19 cellular contexts compared by ENCODE assay signal in the genomic region with DNA sequence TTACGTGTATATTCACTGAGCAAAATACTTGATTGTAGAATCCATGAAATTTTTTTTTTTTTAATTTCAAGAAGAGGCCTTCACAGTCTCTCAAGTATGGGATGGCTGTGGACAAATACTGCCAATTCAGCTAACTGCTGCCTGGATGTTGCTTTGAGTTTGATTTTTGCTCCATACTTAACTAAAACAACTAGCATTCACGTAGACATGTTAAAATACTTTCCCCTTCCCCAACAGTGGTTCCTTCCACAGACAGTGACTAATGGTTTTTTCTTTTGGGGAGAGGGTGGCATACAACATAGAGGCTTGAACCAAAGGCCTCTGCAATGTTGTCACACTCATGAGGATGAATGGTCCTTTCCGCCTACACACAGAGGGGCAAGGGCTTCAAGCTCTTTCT. TPM values are rescaled to one million over a fixed set of nuclear protein-coding genes. Genes with fewer than 3 reads are reported as not detected.
DNase-seq lines count a peak whose midpoint lies in the region; ATAC-seq and TF ChIP-seq lines count a peak whose summit lies in the region.
"Had no signal": no experiment of that assay in that cellular context is flagged by ENCODE, and none has a peak within 500 bp of the region (broad histone marks: within the 10 kb centered on the region; RNA-seq: fewer than 3 reads in every experiment).

No MANE protein-coding gene starts in this region.

- H4K20me1 ChIP-seq in GM23338 (replicated peaks; ENCODE audit: insufficient read depth) (peaks cover 8% of the 10 kb centered on the region), osteoblast (ENCODE audit: insufficient read depth, low read length) (peaks cover 17% of the 10 kb centered on the region)

- H2AFZ ChIP-seq in GM23338 (no peak overlapping the region), osteoblast (ENCODE audit: low read length) (no peak overlapping the region)

- peaks cover 4% of the 10 kb centered on the region; the same call in 1 of the 2 replicates for H3K4me1 ChIP-seq in GM23338 (ENCODE audit: insufficient read depth)
- H3K4me1 ChIP-seq in osteoblast (ENCODE audit: insufficient read depth, low read length) = peaks cover 22% of the 10 kb centered on the region

- no peak for DNase-seq in CD4-positive, alpha-beta T cell
- DNase-seq in GM23338 (ENCODE audit: low spot score) (no peak), osteoblast (ENCODE audit: insufficient read length, low spot score, missing footprints) (no peak), COR-L47 (lab: John Stamatoyannopoulos, UW) (no peak), NCI-H146 treated with DMSO at 0.1 percent for 48 hours (lab: John Stamatoyannopoulos, UW; ENCODE audit: unreplicated experiment) (no peak), Calu3 (no peak)
- DNase-seq: BE2C; CD8-positive, alpha-beta memory T cell; DND-41; Karpas-422; MG63; NCI-H1092 treated with DMSO at 0.1 percent for 48 hours; NCI-H1694; NCI-H2227 treated with DMSO at 0.1 percent for 48 hours; NCI-H524 had no signal

- no TSS peak for BruUV-seq in Calu3 (replicated peaks; lab: Mats Ljungman, UMichigan)

- ATAC-seq in CD4-positive, alpha-beta T cell (ENCODE audit: poor library complexity) = no peak
- no peak for ATAC-seq in GM23338
- ATAC-seq: GM12878, Panc1 had no signal

- H3K4me1 Mint-ChIP-seq in CD4-positive, alpha-beta T cell (ENCODE audit: low read depth) = peaks cover 21% of the 10 kb centered on the region
- H3K4me1 Mint-ChIP-seq in GM23338 = peaks cover 8% of the 10 kb centered on the region
- peaks cover 31% of the 10 kb centered on the region for H3K4me1 Mint-ChIP-seq in brain
- peaks cover 40% of the 10 kb centered on the region for H3K4me1 Mint-ChIP-seq in Calu3 (ENCODE audit: low read depth, unreplicated experiment)

- H3K9me2 ChIP-seq in GM23338 (ENCODE audit: insufficient read depth) = no peaks in the 10 kb centered on the region

- intact Hi-C loops in CD4-positive, alpha-beta T cell (cut with DNase I, micrococcal nuclease) = no loop called here
- intact Hi-C loops in Calu3 (cut with micrococcal nuclease; ENCODE audit: unreplicated experiment) = no loop called here

- peaks cover 59% of the 10 kb centered on the region for H3K36me3 Mint-ChIP-seq in CD4-positive, alpha-beta T cell (ENCODE audit: low read depth)
- peaks cover 34% of the 10 kb centered on the region for H3K36me3 Mint-ChIP-seq in GM23338 (ENCODE audit: low read depth)
- peaks cover 34% of the 10 kb centered on the region for H3K36me3 Mint-ChIP-seq in brain
- peaks cover 79% of the 10 kb centered on the region for H3K36me3 Mint-ChIP-seq in Calu3 (ENCODE audit: insufficient read depth, unreplicated experiment)

- H3K4me3 Mint-ChIP-seq in CD4-positive, alpha-beta T cell = no peak overlapping the region
- H3K4me3 Mint-ChIP-seq in GM23338 (no peak overlapping the region), brain (no peak overlapping the region), Calu3 (ENCODE audit: low read depth, unreplicated experiment) (no peak overlapping the region)
- H3K4me3 Mint-ChIP-seq: CD8-positive, alpha-beta memory T cell had no signal

- H3K36me3 ChIP-seq in GM23338 (ENCODE audit: insufficient read depth) (peaks cover 15% of the 10 kb centered on the region), osteoblast (ENCODE audit: insufficient read depth, low read length) (peaks cover 54% of the 10 kb centered on the region)

- H3K4me2 ChIP-seq in GM23338 (no peak overlapping the region), osteoblast (ENCODE audit: insufficient read depth, low read length) (no peak overlapping the region)

- H3K79me2 ChIP-seq in GM23338 (replicated peaks; ENCODE audit: insufficient read depth) (peaks cover 20% of the 10 kb centered on the region), osteoblast (ENCODE audit: insufficient read depth, low read length) (peaks cover 21% of the 10 kb centered on the region)

- H3K27ac ChIP-seq in CD4-positive, alpha-beta T cell (ENCODE audit: low read depth, low read length) = no peak overlapping the region
- H3K27ac ChIP-seq in GM23338 (ENCODE audit: low read depth) (0 out of 2 replicates have a peak overlapping the region, but pooled peaks have one; percentile 30), osteoblast (ENCODE audit: low read depth, low read length) (peak overlapping the region; percentile 39)

- no peaks in the 10 kb centered on the region for H3K27me3 Mint-ChIP-seq in CD4-positive, alpha-beta T cell
- H3K27me3 Mint-ChIP-seq in GM23338 (ENCODE audit: insufficient read depth, low read depth, poor library complexity) (peaks cover 9% of the 10 kb centered on the region), brain (peaks cover 10% of the 10 kb centered on the region), Calu3 (ENCODE audit: unreplicated experiment) (no peaks in the 10 kb centered on the region)

- no peaks in the 10 kb centered on the region for H3K9me3 Mint-ChIP-seq in CD4-positive, alpha-beta T cell
- H3K9me3 Mint-ChIP-seq in GM23338 (no peaks in the 10 kb centered on the region), brain (no peaks in the 10 kb centered on the region), Calu3 (ENCODE audit: low read depth, unreplicated experiment) (peaks cover 5% of the 10 kb centered on the region)
- H3K9me3 Mint-ChIP-seq: CD8-positive, alpha-beta memory T cell had no signal

- peak overlapping the region; percentile 39 for H3K27ac Mint-ChIP-seq in CD4-positive, alpha-beta T cell
- H3K27ac Mint-ChIP-seq in GM23338 = no peak overlapping the region
- H3K27ac Mint-ChIP-seq in brain = peak overlapping the region in 3 of 5 experiments; percentile 19 to 86 (median 67)
- H3K27ac Mint-ChIP-seq in Calu3 (ENCODE audit: unreplicated experiment) = no peak overlapping the region

- H3K27me3 ChIP-seq in CD4-positive, alpha-beta T cell (ENCODE audit: control insufficient read depth, insufficient read depth, low read length) = no peaks in the 10 kb centered on the region
- H3K27me3 ChIP-seq in GM23338 (ENCODE audit: insufficient read depth) (no peaks in the 10 kb centered on the region), osteoblast (ENCODE audit: insufficient read depth, low read length) (no peaks in the 10 kb centered on the region)
- H3K27me3 ChIP-seq: BE2C, MG63 had no signal

- H3K4me3 ChIP-seq in GM23338 (no peak overlapping the region), osteoblast (ENCODE audit: insufficient read depth, low read length) (no peak overlapping the region)
- H3K4me3 ChIP-seq: GM12878, MG63 had no signal

- peaks cover 19% of the 10 kb centered on the region for H3F3A ChIP-seq in GM23338 (replicated peaks; ENCODE audit: low read depth)

- POLR2A ChIA-PET in CD4-positive, alpha-beta T cell (lab: Charles Lee) = interaction anchor here (1.2 kb wide), 1 partner anchor 91 kb away, joined by 5 read pairs; no protein-coding TSS in a partner anchor

- TF ChIP-seq CTCF in CD4-positive, alpha-beta T cell (IDR thresholded peaks at IDR 0.05) = no peak
- TF ChIP-seq CTCF in GM23338 (conservative IDR thresholded peaks at IDR 0.05; ENCODE audit: low read depth in 2 of 2) (no peak), brain (conservative IDR thresholded peaks at IDR 0.05) (no peak), osteoblast (IDR thresholded peaks at IDR 0.05; ENCODE audit: extremely low read depth, low read depth, low read length) (no peak), Calu3 (IDR thresholded peaks at IDR 0.05; ENCODE audit: unreplicated experiment) (no peak)

- no peaks in the 10 kb centered on the region for H3K9me3 ChIP-seq in CD4-positive, alpha-beta T cell (ENCODE audit: control insufficient read depth, low read length)
- no peaks in the 10 kb centered on the region for H3K9me3 ChIP-seq in osteoblast (ENCODE audit: low read depth, low read length)
- H3K9me3 ChIP-seq: BE2C, MG63 had no signal

- CTCF ChIA-PET in CD4-positive, alpha-beta T cell (lab: Charles Lee) = no interaction called here
- CTCF ChIA-PET in Calu3 (lab: Charles Lee) = no interaction called here

TF ChIP-seq in GM23338, 12 proteins besides CTCF, POLR2A, EP300 and RAD21 (continues in another document):
- no peak for TF ChIP-seq JUNB (IDR thresholded peaks at IDR 0.05; ENCODE audit: unreplicated experiment)
- no peak for TF ChIP-seq EZH2 (IDR thresholded peaks at IDR 0.05; ENCODE audit: low read depth, unreplicated experiment)
- TF ChIP-seq EZH2phosphoT487 (IDR thresholded peaks at IDR 0.05; ENCODE audit: unreplicated experiment) = no peak

RNA-seq across cellular contexts. Expression of a gene that starts 2.0 kb away (rescaled TPM):
- under 1 TPM; 0.30 to 0.31 TPM for total RNA-seq in CD4-positive, alpha-beta T cell
- total RNA-seq in GM23338 (2014; rRNA removed; shearing (Covaris generic)) = 0.54 and 1.8 TPM in 2 replicates
- polyA plus RNA-seq in GM23338 (2016; fragmentation: Nextera tagmentation; extraction: Ambion mirVana) = 1.5 and 1.6 TPM in 2 replicates
- not detected for polyA plus RNA-seq in brain (ENCODE audit: insufficient read depth, low read depth, low replicate concordance)
- total RNA-seq in osteoblast = under 0.01 and 0.29 TPM in 2 replicates
- total RNA-seq in Calu3 (2022) = 2.3 and 2.8 TPM in 2 replicates

RNA-seq across cellular contexts. Expression of a gene that starts 5.0 kb away (rescaled TPM):
- 100 to 1,000 TPM; 119 to 132 TPM for total RNA-seq in CD4-positive, alpha-beta T cell
- 104 and 115 TPM in 2 replicates for total RNA-seq in GM23338 (2014; rRNA removed; shearing (Covaris generic))
- polyA plus RNA-seq in GM23338 (2016; fragmentation: Nextera tagmentation; extraction: Ambion mirVana) = 1,308 and 1,495 TPM in 2 replicates
- polyA plus RNA-seq in brain (ENCODE audit: insufficient read depth, low read depth, low replicate concordance) = 303 TPM
- total RNA-seq in osteoblast = 76.0 and 94.6 TPM in 2 replicates
- 678 and 719 TPM in 2 replicates for total RNA-seq in Calu3 (2022)

RNA-seq across cellular contexts. Expression of a gene that starts 5.2 kb away (rescaled TPM):
- 1 to 10 TPM in 1 of 2 experiments, under 1 TPM in 1; 0.91 to 1.6 TPM for total RNA-seq in CD4-positive, alpha-beta T cell
- 0.14 and 0.66 TPM in 2 replicates for total RNA-seq in GM23338 (2014; rRNA removed; shearing (Covaris generic))
- 0.11 and 0.37 TPM in 2 replicates for polyA plus RNA-seq in GM23338 (2016; fragmentation: Nextera tagmentation; extraction: Ambion mirVana)
- polyA plus RNA-seq in brain (ENCODE audit: insufficient read depth, low read depth, low replicate concordance) = 0.48 TPM
- 0.29 and 0.36 TPM in 2 replicates for total RNA-seq in osteoblast
- 0.61 and 0.94 TPM in 2 replicates for total RNA-seq in Calu3 (2022)
- polyA plus RNA-seq: CD8-positive, alpha-beta memory T cell had no signal

RNA-seq across cellular contexts. Expression of a gene that starts 41.0 kb away (rescaled TPM):
- under 1 TPM in 1 of 2 experiments, not detected in 1; 0.59 TPM for total RNA-seq in CD4-positive, alpha-beta T cell
- 4.3 and 5.4 TPM in 2 replicates for total RNA-seq in GM23338 (2014; rRNA removed; shearing (Covaris generic))
- polyA plus RNA-seq in GM23338 (2016; fragmentation: Nextera tagmentation; extraction: Ambion mirVana) (2.5 and 2.6 TPM in 2 replicates), brain (ENCODE audit: insufficient read depth, low read depth, low replicate concordance) (14.5 TPM)
- total RNA-seq in osteoblast (4.7 and 6.2 TPM in 2 replicates), Calu3 (2022) (24.5 and 27.0 TPM in 2 replicates)
- polyA plus RNA-seq: CD8-positive, alpha-beta memory T cell had no signal

RNA-seq across cellular contexts. Expression of a gene that starts 58.4 kb away (rescaled TPM):
- total RNA-seq in CD4-positive, alpha-beta T cell = not detected
- total RNA-seq in GM23338 (2014; rRNA removed; shearing (Covaris generic)) = 0.52 and 0.93 TPM in 2 replicates
- polyA plus RNA-seq in GM23338 (2016; fragmentation: Nextera tagmentation; extraction: Ambion mirVana) (0.18 TPM in 1 of 2 replicates, not detected in the other), brain (ENCODE audit: insufficient read depth, low read depth, low replicate concordance) (9.5 TPM)
- total RNA-seq in osteoblast (under 0.01 and 0.29 TPM in 2 replicates), Calu3 (2022) (0.78 and 0.88 TPM in 2 replicates)
- total RNA-seq: SK-MEL-5 had no signal
- polyA plus RNA-seq: CD8-positive, alpha-beta memory T cell had no signal

Comparison
In these comparisons a context has a peak if more than half of its experiments do, and no peak if none do; other contexts are left out.
1. H3K27ac Mint-ChIP-seq: peak in CD4-positive, alpha-beta T cell (single experiment) and brain (3 of 5); none in GM23338 (single experiment) and Calu3 (single experiment).